In the genomic region with DNA sequence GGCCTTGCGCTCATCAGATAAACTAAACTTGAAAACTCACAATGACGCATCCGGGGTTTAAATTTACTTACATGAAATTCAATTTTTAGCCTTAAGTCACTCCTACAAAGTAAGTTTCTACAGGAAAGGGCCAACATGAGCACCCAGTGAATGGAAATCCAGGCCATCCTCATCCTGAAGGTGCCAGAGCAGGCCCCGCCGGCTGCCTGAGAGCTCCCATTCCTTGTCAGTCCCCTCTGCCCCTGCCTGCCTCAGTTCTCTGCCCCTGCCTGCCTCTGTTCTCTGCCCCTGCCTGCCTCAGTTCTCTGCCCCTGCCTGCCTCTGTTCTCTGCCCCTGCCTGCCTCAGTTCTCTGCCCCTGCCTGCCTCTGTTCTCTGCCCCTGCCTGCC, we compare ENCODE assay signal across 8 cellular contexts. TPM values are rescaled to one million over a fixed set of nuclear protein-coding genes. Genes with fewer than 3 reads are reported as not detected.
A peak's percentile ranks its signal among the peaks of the same experiment; 100 is the strongest.
DNase-seq lines count a peak whose midpoint lies in the region; ATAC-seq lines count a peak whose summit lies in the region.
"Not testable (repeated sequence)": the region's sequence is repeated elsewhere in the genome, so short reads cannot be mapped to it uniquely, and the experiment has no call there.

No MANE protein-coding gene starts in this region.

- POLR2A ChIA-PET in CD8-positive, alpha-beta memory T cell (lab: Charles Lee); T-cell (lab: Charles Lee); activated CD4-positive, alpha-beta T cell treated with anti-CD3 and anti-CD28 coated beads, Interleukin-2, amount 10 ng/mL, durations not matched to agents 7 days and 5 days (lab: Charles Lee): not testable (repeated sequence)
- POLR2A ChIA-PET in naive thymus-derived CD4-positive, alpha-beta T cell (lab: Charles Lee), result interaction anchor here (1.2 to 1.8 kb wide), 2 partner anchors 18 to 938 kb away, joined by 4 to 9 read pairs; partner anchors contain the start of genes ICE1 and MED10

- peak overlapping the region; percentile 75 for H3K9ac ChIP-seq in BLaER1

- not testable (repeated sequence) for H3K9me3 ChIP-seq in BLaER1; CD8-positive, alpha-beta memory T cell (ENCODE audit: low read length); naive thymus-derived CD4-positive, alpha-beta T cell (ENCODE audit: control insufficient read depth in 2 of 3, low read length in 3 of 3)

- H3K27me3 ChIP-seq in BLaER1; CD8-positive, alpha-beta memory T cell (ENCODE audit: insufficient read depth, low read length, poor library complexity, severe bottlenecking); naive thymus-derived CD4-positive, alpha-beta T cell (ENCODE audit: control insufficient read depth in 2 of 2, insufficient read depth in 2 of 2, low read length in 2 of 2): not testable (repeated sequence)

- H3K4me1 ChIP-seq in BLaER1, result peaks cover 44% of the 10 kb centered on the region
- H3K4me1 ChIP-seq in CD8-positive, alpha-beta memory T cell (ENCODE audit: insufficient read depth, low read length), result peaks cover 20% of the 10 kb centered on the region
- peaks cover 4 to 23% of the 10 kb centered on the region in 2 donors for H3K4me1 ChIP-seq in naive thymus-derived CD4-positive, alpha-beta T cell (ENCODE audit: control insufficient read depth in 2 of 2, insufficient read depth in 2 of 2, low read length in 2 of 2)

- peaks cover 10 to 13% (median 11%) of the 10 kb centered on the region in 3 donors for H3K4me1 Mint-ChIP-seq in CD8-positive, alpha-beta memory T cell
- peaks cover 21 to 29% (median 25%) of the 10 kb centered on the region in 3 donors for H3K4me1 Mint-ChIP-seq in T-cell
- peaks cover 31% of the 10 kb centered on the region for H3K4me1 Mint-ChIP-seq in activated CD4-positive, alpha-beta T cell treated with anti-CD3 and anti-CD28 coated beads, Interleukin-2, amount 10 ng/mL, durations not matched to agents 7 days and 5 days
- H3K4me1 Mint-ChIP-seq in activated T-cell treated with anti-CD3 and anti-CD28 coated beads, Interleukin-2, amount 50 U/mL, for 72 hours (ENCODE audit: low read depth), result peaks cover 10% of the 10 kb centered on the region
- H3K4me1 Mint-ChIP-seq in naive thymus-derived CD4-positive, alpha-beta T cell, result peaks cover 8 to 46% (median 30%) of the 10 kb centered on the region in 7 donors
- H3K4me1 Mint-ChIP-seq in stimulated activated naive CD8-positive, alpha-beta T cell treated with anti-CD3 and anti-CD28 coated beads, Interleukin-15, amount 100 ng/mL, for 72 hours, result peaks cover 13% of the 10 kb centered on the region

- not testable (repeated sequence) for H3K9me3 Mint-ChIP-seq in CD8-positive, alpha-beta memory T cell; T-cell; activated CD4-positive, alpha-beta T cell treated with anti-CD3 and anti-CD28 coated beads, Interleukin-2, amount 10 ng/mL, durations not matched to agents 7 days and 5 days; activated T-cell treated with anti-CD3 and anti-CD28 coated beads, Interleukin-2, amount 50 U/mL, for 72 hours; activated naive CD4-positive, alpha-beta T cell treated with anti-CD3 and anti-CD28 coated beads, Interleukin-2, amount 50 U/mL, for 72 hours; naive thymus-derived CD4-positive, alpha-beta T cell; stimulated activated naive CD8-positive, alpha-beta T cell treated with anti-CD3 and anti-CD28 coated beads, Interleukin-15, amount 100 ng/mL, for 72 hours

- H4K20me1 ChIP-seq in BLaER1, result not testable (repeated sequence)

- not testable (repeated sequence) for H3K4me3 Mint-ChIP-seq in CD8-positive, alpha-beta memory T cell; stimulated activated naive CD8-positive, alpha-beta T cell treated with anti-CD3 and anti-CD28 coated beads, Interleukin-15, amount 100 ng/mL, for 72 hours
- peak overlapping the region in 2 of 3 donors; percentile 68 for H3K4me3 Mint-ChIP-seq in T-cell
- peak overlapping the region; percentile 59 for H3K4me3 Mint-ChIP-seq in activated CD4-positive, alpha-beta T cell treated with anti-CD3 and anti-CD28 coated beads, Interleukin-2, amount 10 ng/mL, durations not matched to agents 7 days and 5 days
- H3K4me3 Mint-ChIP-seq in activated T-cell treated with anti-CD3 and anti-CD28 coated beads, Interleukin-2, amount 50 U/mL, for 72 hours, result peak overlapping the region in 1 of 2 donors; percentile 52
- peak overlapping the region; percentile 36 to 89 (median 82) for H3K4me3 Mint-ChIP-seq in naive thymus-derived CD4-positive, alpha-beta T cell

- H3K36me3 ChIP-seq in BLaER1, result peaks cover 21% of the 10 kb centered on the region
- not testable (repeated sequence) for H3K36me3 ChIP-seq in CD8-positive, alpha-beta memory T cell (ENCODE audit: insufficient read depth, low read length); naive thymus-derived CD4-positive, alpha-beta T cell (ENCODE audit: control insufficient read depth in 2 of 3, insufficient read depth in 3 of 3, low read length in 3 of 3)

- H3K27me3 Mint-ChIP-seq in CD8-positive, alpha-beta memory T cell; T-cell; activated CD4-positive, alpha-beta T cell treated with anti-CD3 and anti-CD28 coated beads, Interleukin-2, amount 10 ng/mL, durations not matched to agents 7 days and 5 days; activated T-cell treated with anti-CD3 and anti-CD28 coated beads, Interleukin-2, amount 50 U/mL, for 72 hours (ENCODE audit: low read depth); naive thymus-derived CD4-positive, alpha-beta T cell; stimulated activated naive CD8-positive, alpha-beta T cell treated with anti-CD3 and anti-CD28 coated beads, Interleukin-15, amount 100 ng/mL, for 72 hours: not testable (repeated sequence)

- peak overlapping the region in 2 of 8 donors; percentile 19 to 81 for H3K27ac Mint-ChIP-seq in CD8-positive, alpha-beta memory T cell
- H3K27ac Mint-ChIP-seq in T-cell, result peak overlapping the region; percentile 96 to 97
- H3K27ac Mint-ChIP-seq in activated CD4-positive, alpha-beta T cell treated with anti-CD3 and anti-CD28 coated beads, Interleukin-2, amount 10 ng/mL, durations not matched to agents 7 days and 5 days, result peak overlapping the region; percentile 91
- peak overlapping the region; percentile 42 for H3K27ac Mint-ChIP-seq in activated T-cell treated with anti-CD3 and anti-CD28 coated beads, Interleukin-2, amount 50 U/mL, for 72 hours
- peak overlapping the region; percentile 79 to 94 for H3K27ac Mint-ChIP-seq in activated naive CD4-positive, alpha-beta T cell treated with anti-CD3 and anti-CD28 coated beads, Interleukin-2, amount 50 U/mL, for 72 hours
- peak overlapping the region; percentile 79 to 99 (median 93) for H3K27ac Mint-ChIP-seq in naive thymus-derived CD4-positive, alpha-beta T cell
- peak overlapping the region in 1 of 2 donors; percentile 93 for H3K27ac Mint-ChIP-seq in stimulated activated naive CD8-positive, alpha-beta T cell treated with anti-CD3 and anti-CD28 coated beads, Interleukin-15, amount 100 ng/mL, for 72 hours

- peak overlapping the region; percentile 83 for H3K27ac ChIP-seq in BLaER1
- not testable (repeated sequence) for H3K27ac ChIP-seq in CD8-positive, alpha-beta memory T cell (ENCODE audit: low read depth, low read length)
- H3K27ac ChIP-seq in naive thymus-derived CD4-positive, alpha-beta T cell (ENCODE audit: low read depth, low read length), result peak overlapping the region; percentile 59

- not testable (repeated sequence) for ATAC-seq in T-cell (replicated peaks in 1 of 4); naive thymus-derived CD4-positive, alpha-beta T cell
- peak in 1 of 2 donors; percentile 16 for ATAC-seq in activated T-cell treated with anti-CD3 and anti-CD28 coated beads, Interleukin-2, amount 50 U/mL, for 72 hours (replicated peaks in 1 of 2)
- peak in 1 of 2 donors; percentile 27 for ATAC-seq in activated naive CD4-positive, alpha-beta T cell treated with anti-CD3 and anti-CD28 coated beads, Interleukin-2, amount 50 U/mL, for 72 hours
- ATAC-seq in stimulated activated naive CD8-positive, alpha-beta T cell treated with anti-CD3 and anti-CD28 coated beads, Interleukin-15, amount 100 ng/mL, for 72 hours, result peak; percentile 24

- intact Hi-C loops in naive thymus-derived CD4-positive, alpha-beta T cell (cut with micrococcal nuclease), result loop anchor here (1.0 kb wide), 1 partner anchor 18 kb away; the partner anchor contains the start of gene MED10 (in 2 of the 2)

- peak overlapping the region; percentile 50 for H3K4me3 ChIP-seq in BLaER1
- peak overlapping the region; percentile 29 for H3K4me3 ChIP-seq in CD8-positive, alpha-beta memory T cell (ENCODE audit: low read length)
- peak overlapping the region; percentile 56 for H3K4me3 ChIP-seq in naive thymus-derived CD4-positive, alpha-beta T cell (ENCODE audit: low read length)

- CTCF ChIA-PET in CD8-positive, alpha-beta memory T cell (lab: Charles Lee), result interaction anchor here (0.9 kb wide), 1 partner anchor 18 kb away, joined by 3 read pairs; the partner anchor contains the start of gene MED10
- CTCF ChIA-PET in T-cell (lab: Charles Lee), result interaction anchor here in 1 of 2 donors (1.1 kb wide), 1 partner anchor 8 kb away, joined by 3 read pairs; no protein-coding TSS in a partner anchor
- CTCF ChIA-PET in activated CD4-positive, alpha-beta T cell treated with anti-CD3 and anti-CD28 coated beads, Interleukin-2, amount 10 ng/mL, durations not matched to agents 7 days and 5 days (lab: Charles Lee), result interaction anchor here (0.9 kb wide), 1 partner anchor 11 kb away, joined by 3 read pairs; no protein-coding TSS in a partner anchor
- CTCF ChIA-PET in naive thymus-derived CD4-positive, alpha-beta T cell (lab: Charles Lee), result not testable (repeated sequence)

- DNase-seq in CD8-positive, alpha-beta memory T cell; T-cell; activated CD4-positive, alpha-beta T cell treated with anti-CD3 and anti-CD28 coated beads, Interleukin-2, amount 10 ng/mL, durations not matched to agents 7 days and 5 days; activated T-cell treated with anti-CD3 and anti-CD28 coated beads, Interleukin-2, amount 50 U/mL, for 72 hours; activated naive CD4-positive, alpha-beta T cell treated with anti-CD3 and anti-CD28 coated beads, Interleukin-2, amount 50 U/mL, for 72 hours (ENCODE audit: low spot score in 2 of 2); stimulated activated naive CD8-positive, alpha-beta T cell treated with anti-CD3 and anti-CD28 coated beads, Interleukin-15, amount 100 ng/mL, for 72 hours: not testable (repeated sequence)
- DNase-seq in naive thymus-derived CD4-positive, alpha-beta T cell, result peak in 2 of 9 donors; percentile 9 to 13

- H3K36me3 Mint-ChIP-seq in CD8-positive, alpha-beta memory T cell, result peaks cover 9 to 32% (median 18%) of the 10 kb centered on the region in 3 donors
- peaks cover 22% of the 10 kb centered on the region for H3K36me3 Mint-ChIP-seq in T-cell
- peaks cover 20% of the 10 kb centered on the region for H3K36me3 Mint-ChIP-seq in activated CD4-positive, alpha-beta T cell treated with anti-CD3 and anti-CD28 coated beads, Interleukin-2, amount 10 ng/mL, durations not matched to agents 7 days and 5 days (ENCODE audit: low read depth)
- H3K36me3 Mint-ChIP-seq in activated T-cell treated with anti-CD3 and anti-CD28 coated beads, Interleukin-2, amount 50 U/mL, for 72 hours (ENCODE audit: insufficient read depth in 2 of 2), result not testable (repeated sequence)
- peaks cover 10 to 16% of the 10 kb centered on the region in 2 donors for H3K36me3 Mint-ChIP-seq in activated naive CD4-positive, alpha-beta T cell treated with anti-CD3 and anti-CD28 coated beads, Interleukin-2, amount 50 U/mL, for 72 hours
- peaks cover 0 to 33% (median 14%) of the 10 kb centered on the region in 5 donors for H3K36me3 Mint-ChIP-seq in naive thymus-derived CD4-positive, alpha-beta T cell

- peak overlapping the region; percentile 94 for H3K4me2 ChIP-seq in BLaER1

RNA-seq across cellular contexts. Expression of gene MED10, which starts 17.7 kb away (rescaled TPM):
- total RNA-seq in CD8-positive, alpha-beta memory T cell, result 10 to 100 TPM; 58.8 to 66.8 TPM
- 118 TPM for polyA plus RNA-seq in CD8-positive, alpha-beta memory T cell
- total RNA-seq in T-cell, result 10 to 100 TPM; 53.9 to 65.6 (median 58.2) TPM
- total RNA-seq in activated CD4-positive, alpha-beta T cell treated with anti-CD3 and anti-CD28 coated beads, Interleukin-2, amount 10 ng/mL, durations not matched to agents 7 days and 5 days, result 10 to 100 TPM; 52.7 to 53.9 TPM
- 10 to 100 TPM; 77.0 to 82.6 TPM for total RNA-seq in activated T-cell treated with anti-CD3 and anti-CD28 coated beads, Interleukin-2, amount 50 U/mL, for 72 hours
- total RNA-seq in activated naive CD4-positive, alpha-beta T cell treated with anti-CD3 and anti-CD28 coated beads, Interleukin-2, amount 50 U/mL, for 72 hours, result 10 to 100 TPM; 45.1 to 97.2 TPM
- 10 to 100 TPM; 46.0 to 79.7 (median 61.2) TPM for total RNA-seq in naive thymus-derived CD4-positive, alpha-beta T cell
- polyA plus RNA-seq in naive thymus-derived CD4-positive, alpha-beta T cell, result 100 to 1,000 TPM; 106 to 121 TPM
